Comparison of ENCODE assay signal across 1 cellular context in the genomic region with DNA sequence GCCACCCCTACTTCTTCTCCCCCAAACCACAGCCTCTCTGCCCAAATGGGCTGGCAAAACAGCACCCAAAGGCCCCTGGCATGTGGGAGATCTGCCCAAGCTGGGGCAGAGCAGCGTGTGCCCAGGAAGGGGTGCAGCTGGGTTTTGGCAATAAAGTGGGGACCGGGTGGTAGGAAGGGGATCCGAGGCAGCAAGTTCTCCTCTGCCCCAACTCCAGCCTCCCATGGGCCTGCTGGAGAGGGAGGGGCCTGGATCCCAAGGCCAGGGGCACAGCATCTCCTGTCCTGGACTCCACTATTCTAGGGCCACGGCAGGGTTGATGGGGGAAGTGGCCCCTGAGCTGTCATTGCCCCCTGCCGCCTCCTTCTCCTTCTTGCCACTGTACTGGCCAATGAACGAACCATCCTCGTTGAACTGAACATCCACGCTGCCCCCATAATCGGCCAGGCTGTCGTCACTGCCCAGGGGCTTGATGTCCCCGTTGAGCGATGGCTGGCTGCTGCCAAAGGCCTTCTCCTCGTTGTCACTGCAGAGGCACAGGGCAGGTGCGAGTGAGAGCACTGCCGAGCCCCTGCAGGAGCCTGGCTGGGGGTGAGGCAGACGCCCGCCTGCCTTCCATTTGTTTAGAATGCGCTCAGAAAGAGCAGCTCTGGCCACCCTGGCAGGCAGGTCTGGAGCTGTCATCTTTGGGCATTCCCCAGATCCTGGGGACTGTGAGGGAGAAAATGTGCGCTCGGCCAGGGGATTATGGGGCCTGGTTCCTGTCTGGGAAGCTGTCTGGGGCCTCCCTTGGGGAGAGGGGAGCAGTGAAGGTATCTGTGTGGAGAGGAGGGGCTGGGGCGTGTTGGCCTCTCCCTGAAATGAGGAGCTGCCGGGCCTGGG.
TF ChIP-seq lines count a peak whose summit lies in the region.

No MANE protein-coding gene starts in this region.

TF ChIP-seq in GM23338, 12 proteins besides CTCF, POLR2A, EP300 and RAD21 (continued from another document):
- TF ChIP-seq ZNF462 (CRISPR knock-in tag; IDR thresholded peaks at IDR 0.05) (no peak), NANOG (IDR thresholded peaks at IDR 0.05; ENCODE audit: borderline replicate concordance) (no peak), POLR2AphosphoS5 (IDR thresholded peaks at IDR 0.05; ENCODE audit: low read depth) (no peak), ZNF331 (CRISPR knock-in tag; IDR thresholded peaks at IDR 0.05; ENCODE audit: low read depth) (no peak), JUNB (IDR thresholded peaks at IDR 0.05; ENCODE audit: unreplicated experiment) (no peak)
- TF ChIP-seq, protein P1, sequence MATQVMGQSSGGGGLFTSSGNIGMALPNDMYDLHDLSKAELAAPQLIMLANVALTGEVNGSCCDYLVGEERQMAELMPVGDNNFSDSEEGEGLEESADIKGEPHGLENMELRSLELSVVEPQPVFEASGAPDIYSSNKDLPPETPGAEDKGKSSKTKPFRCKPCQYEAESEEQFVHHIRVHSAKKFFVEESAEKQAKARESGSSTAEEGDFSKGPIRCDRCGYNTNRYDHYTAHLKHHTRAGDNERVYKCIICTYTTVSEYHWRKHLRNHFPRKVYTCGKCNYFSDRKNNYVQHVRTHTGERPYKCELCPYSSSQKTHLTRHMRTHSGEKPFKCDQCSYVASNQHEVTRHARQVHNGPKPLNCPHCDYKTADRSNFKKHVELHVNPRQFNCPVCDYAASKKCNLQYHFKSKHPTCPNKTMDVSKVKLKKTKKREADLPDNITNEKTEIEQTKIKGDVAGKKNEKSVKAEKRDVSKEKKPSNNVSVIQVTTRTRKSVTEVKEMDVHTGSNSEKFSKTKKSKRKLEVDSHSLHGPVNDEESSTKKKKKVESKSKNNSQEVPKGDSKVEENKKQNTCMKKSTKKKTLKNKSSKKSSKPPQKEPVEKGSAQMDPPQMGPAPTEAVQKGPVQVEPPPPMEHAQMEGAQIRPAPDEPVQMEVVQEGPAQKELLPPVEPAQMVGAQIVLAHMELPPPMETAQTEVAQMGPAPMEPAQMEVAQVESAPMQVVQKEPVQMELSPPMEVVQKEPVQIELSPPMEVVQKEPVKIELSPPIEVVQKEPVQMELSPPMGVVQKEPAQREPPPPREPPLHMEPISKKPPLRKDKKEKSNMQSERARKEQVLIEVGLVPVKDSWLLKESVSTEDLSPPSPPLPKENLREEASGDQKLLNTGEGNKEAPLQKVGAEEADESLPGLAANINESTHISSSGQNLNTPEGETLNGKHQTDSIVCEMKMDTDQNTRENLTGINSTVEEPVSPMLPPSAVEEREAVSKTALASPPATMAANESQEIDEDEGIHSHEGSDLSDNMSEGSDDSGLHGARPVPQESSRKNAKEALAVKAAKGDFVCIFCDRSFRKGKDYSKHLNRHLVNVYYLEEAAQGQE (IDR thresholded peaks at IDR 0.05; ENCODE audit: unreplicated experiment): no peak
